In genomic region chr11:103611496-103612260, GRCh38 we compare ENCODE assay signal across 7 cellular contexts.
DNase-seq lines count a peak whose midpoint lies in the region; FAIRE-seq and TF ChIP-seq lines count a peak whose summit lies in the region.
"Not testable (repeated sequence)": the region's sequence is repeated elsewhere in the genome, so short reads cannot be mapped to it uniquely, and the experiment has no call there.

No MANE protein-coding gene starts in this region.

- not testable (repeated sequence) for H2BK12ac ChIP-seq in mesenchymal stem cell (ENCODE audit: low read length in 2 of 2)

- CTCF ChIA-PET in SK-N-SH (lab: Yijun Ruan, JAX): interaction anchor here (1.1 kb wide), 3 partner anchors 11 to 355 kb away, joined by 3 to 4 read pairs (median 3); no protein-coding TSS in a partner anchor

- FAIRE-seq in bronchial epithelial cell (lab: Jason Lieb, UNC): not testable (repeated sequence)

- not testable (repeated sequence) for H3F3A ChIP-seq in MM.1S (ENCODE audit: insufficient read depth, low read length); SK-N-SH (replicated peaks; ENCODE audit: insufficient read depth)

- H3K4me2 ChIP-seq in MM.1S (ENCODE audit: low read depth, low read length); SK-N-SH; hepatocyte; mesenchymal stem cell (ENCODE audit: low read length, poor library complexity, severe bottlenecking): not testable (repeated sequence)

- TF ChIP-seq RAD21 in SK-N-SH (IDR thresholded peaks at IDR 0.05; ENCODE audit: low read length): not testable (repeated sequence)

- not testable (repeated sequence) for H2AFZ ChIP-seq in MM.1S (ENCODE audit: low read length); SK-N-SH (ENCODE audit: low read depth); hepatocyte; mesenchymal stem cell (ENCODE audit: low read depth, low read length)

- not testable (repeated sequence) for H3K4me3 Mint-ChIP-seq in HFFc6

- not testable (repeated sequence) for H3K14ac ChIP-seq in mesenchymal stem cell (ENCODE audit: low read length in 2 of 2)

- not testable (repeated sequence) for H3K9me2 ChIP-seq in MM.1S (replicated peaks; ENCODE audit: insufficient read depth, low read length); SK-N-SH; hepatocyte (replicated peaks; ENCODE audit: insufficient read depth)

- H3K4me3 ChIP-seq in MM.1S (ENCODE audit: low read length); SK-N-SH (ENCODE audit: low read depth in 2 of 2, low read length in 1 of 2); bronchial epithelial cell (ENCODE audit: low read depth, low read length); hepatocyte; mesenchymal stem cell (ENCODE audit: insufficient read depth in 1 of 2, low read depth in 1 of 2, low read length in 2 of 2): not testable (repeated sequence)

- H3K27me3 Mint-ChIP-seq in HFFc6 (ENCODE audit: insufficient read depth): not testable (repeated sequence)

- H3K79me2 ChIP-seq in MM.1S (ENCODE audit: low read length); SK-N-SH (ENCODE audit: insufficient read depth); hepatocyte: not testable (repeated sequence)

- not testable (repeated sequence) for H2AK5ac ChIP-seq in mesenchymal stem cell (ENCODE audit: low read length, severe bottlenecking)

- not testable (repeated sequence) for H3K79me1 ChIP-seq in mesenchymal stem cell (replicated peaks; ENCODE audit: low read length, poor library complexity, severe bottlenecking)

- not testable (repeated sequence) for H3K18ac ChIP-seq in mesenchymal stem cell (ENCODE audit: low read depth in 1 of 2, low read length in 2 of 2)

- POLR2A ChIA-PET in SK-N-SH (lab: Yijun Ruan, JAX): not testable (repeated sequence)

- H3K9me3 Mint-ChIP-seq in HFFc6: peaks cover 23% of the 10 kb centered on the region; the same call in 1 of the 2 replicates

- H3K27ac ChIP-seq in MM.1S (ENCODE audit: low read length); SK-N-SH (ENCODE audit: low read depth in 2 of 2, low read length in 1 of 2); hepatocyte: not testable (repeated sequence)
- peak overlapping the region; percentile 80 for H3K27ac ChIP-seq in mesenchymal stem cell (ENCODE audit: low read length, poor library complexity, severe bottlenecking)

- not testable (repeated sequence) for H4K20me1 ChIP-seq in MM.1S (ENCODE audit: insufficient read depth, low read length); SK-N-SH (ENCODE audit: insufficient read depth); hepatocyte (ENCODE audit: insufficient read depth, poor library complexity, severe bottlenecking)

- not testable (repeated sequence) for H3K27me3 ChIP-seq in MM.1S (replicated peaks; ENCODE audit: insufficient read depth, low read length); SK-N-SH (ENCODE audit: insufficient read depth); bronchial epithelial cell (ENCODE audit: control insufficient read depth, insufficient read depth, low read length); hepatocyte; mesenchymal stem cell (ENCODE audit: control insufficient read depth in 1 of 2, insufficient read depth in 1 of 2, low read length in 2 of 2)

- not testable (repeated sequence) for DNase-seq in HFFc6; MM.1S; SK-N-SH; bronchial epithelial cell (ENCODE audit: low read depth)
- DNase-seq in hepatocyte (ENCODE audit: low spot score) (peak; percentile 16), mesenchymal stem cell (peak; percentile 16)

- H2BK120ac ChIP-seq in mesenchymal stem cell (ENCODE audit: low read depth, low read length): not testable (repeated sequence)

- H3K4ac ChIP-seq in mesenchymal stem cell (ENCODE audit: low read depth in 1 of 2, low read length in 2 of 2): not testable (repeated sequence)

- H2BK15ac ChIP-seq in mesenchymal stem cell (ENCODE audit: low read depth, poor library complexity, severe bottlenecking): not testable (repeated sequence)

- peaks cover 38% of the 10 kb centered on the region for H3K36me3 Mint-ChIP-seq in HFFc6 (ENCODE audit: low read depth)

- H3K36me3 ChIP-seq in MM.1S (replicated peaks; ENCODE audit: insufficient read depth, low read length); SK-N-SH (replicated peaks in 1 of 2; ENCODE audit: control insufficient read depth in 1 of 2, insufficient read depth in 2 of 2, low read length in 1 of 2); bronchial epithelial cell (ENCODE audit: control insufficient read depth, insufficient read depth, low read length); hepatocyte (replicated peaks; ENCODE audit: insufficient read depth, low read depth); mesenchymal stem cell (ENCODE audit: control insufficient read depth in 1 of 2, insufficient read depth in 2 of 2, low read depth in 1 of 2, low read length in 2 of 2): not testable (repeated sequence)

- H3K9ac ChIP-seq in MM.1S (ENCODE audit: low read length); SK-N-SH; mesenchymal stem cell (ENCODE audit: low read length): not testable (repeated sequence)

- H3K9me3 ChIP-seq in MM.1S (replicated peaks; ENCODE audit: insufficient read depth, low read length); SK-N-SH; hepatocyte (ENCODE audit: low read depth); mesenchymal stem cell (ENCODE audit: control insufficient read depth, low read length): not testable (repeated sequence)

- TF ChIP-seq EP300 in SK-N-SH (IDR thresholded peaks at IDR 0.05; ENCODE audit: borderline replicate concordance in 1 of 2, low read depth in 1 of 2, low read length in 1 of 2): not testable (repeated sequence)

- H3K4me1 ChIP-seq in MM.1S (ENCODE audit: low read length); SK-N-SH (ENCODE audit: control insufficient read depth in 1 of 2, insufficient read depth in 2 of 2, low read depth in 1 of 2, low read length in 1 of 2); hepatocyte (ENCODE audit: insufficient read depth); mesenchymal stem cell (ENCODE audit: control insufficient read depth, insufficient read depth, low read depth, low read length): not testable (repeated sequence)

- H3K4me1 Mint-ChIP-seq in HFFc6 (ENCODE audit: low read depth): peaks cover 34% of the 10 kb centered on the region

- not testable (repeated sequence) for H3K27ac Mint-ChIP-seq in HFFc6

- 75% methylated on average over 5 of the region's 7 CpGs for WGBS in SK-N-SH (ENCODE audit: low lambda C conversion rate)
- WGBS in hepatocyte (ENCODE audit: low lambda C conversion rate, missing lambda C conversion rate): 75% methylated on average over 7 of the region's 7 CpGs
- 81% methylated on average over 7 of the region's 7 CpGs for WGBS in mesenchymal stem cell

- TF ChIP-seq CTCF in GM12872 (IDR thresholded peaks at IDR 0.05; ENCODE audit: insufficient read depth, low read depth, low read length) (0 out of 3 replicates have a peak, but pooled peaks have one; percentile 9), HFFc6 (IDR thresholded peaks at IDR 0.05) (peak; percentile 48), MM.1S (IDR thresholded peaks at IDR 0.05; ENCODE audit: low read length) (0 out of 2 replicates have a peak, but pooled peaks have one; percentile 5), SK-N-SH (IDR thresholded peaks at IDR 0.05) (0 out of 2 replicates have a peak, but pooled peaks have one; percentile 11), bronchial epithelial cell (IDR thresholded peaks at IDR 0.05; ENCODE audit: insufficient read depth, low read length, severe bottlenecking) (peak; percentile 4)
- not testable (repeated sequence) for TF ChIP-seq CTCF in hepatocyte (IDR thresholded peaks at IDR 0.05; ENCODE audit: poor library complexity)

- H2BK5ac ChIP-seq in mesenchymal stem cell (ENCODE audit: low read depth, low read length, poor library complexity, severe bottlenecking): peak overlapping the region; percentile 66

- H3K23ac ChIP-seq in mesenchymal stem cell (ENCODE audit: low read length in 2 of 2): not testable (repeated sequence)

- peak overlapping the region; percentile 64 for H4K8ac ChIP-seq in mesenchymal stem cell (ENCODE audit: low read length)

- not testable (repeated sequence) for H4K91ac ChIP-seq in mesenchymal stem cell (ENCODE audit: low read length)
